In genomic region chr2:129646107-129646506, GRCh38 we compare ENCODE assay signal across 26 cellular contexts.
"Had no signal": no experiment of that assay in that cellular context is flagged by ENCODE, and none has a peak within 500 bp of the region (broad histone marks: within the 10 kb centered on the region; RNA-seq: fewer than 3 reads in every experiment).

No MANE protein-coding gene starts in this region.

- H3K27ac ChIP-seq: colonic mucosa, coronary artery, dorsolateral prefrontal cortex, epithelial cell of prostate, esophagus squamous epithelium, foreskin keratinocyte, gastrocnemius medialis, gastroesophageal sphincter, heart left ventricle, heart right ventricle had no signal

- ATAC-seq: effector memory CD8-positive, alpha-beta T cell; esophagus mucosa; foreskin keratinocyte; gastrocnemius medialis; gastroesophageal sphincter; heart left ventricle; heart right ventricle had no signal

- DNase-seq: colonic mucosa; cortex of kidney; dermis blood vessel endothelial cell; dorsolateral prefrontal cortex; effector CD4-positive, alpha-beta T cell; effector CD8-positive, alpha-beta T cell; effector memory CD4-positive, alpha-beta T cell; effector memory CD8-positive, alpha-beta T cell; endodermal cell; erythroblast; esophagus squamous epithelium; foreskin fibroblast; foreskin keratinocyte; foreskin melanocyte; gastrocnemius medialis; glutamatergic neuron; heart left ventricle; heart right ventricle had no signal

- H3K9me3 ChIP-seq: colonic mucosa, esophagus squamous epithelium, gastrocnemius medialis, gastroesophageal sphincter, heart left ventricle, heart right ventricle had no signal

- H3K4me3 ChIP-seq: colonic mucosa, coronary artery, dorsolateral prefrontal cortex, esophagus squamous epithelium, gastrocnemius medialis, gastroesophageal sphincter, heart left ventricle, heart right ventricle had no signal

- H3K27me3 ChIP-seq: colonic mucosa, foreskin keratinocyte, gastrocnemius medialis had no signal

- H3K36me3 ChIP-seq: colonic mucosa, esophagus squamous epithelium, gastrocnemius medialis, gastroesophageal sphincter, heart left ventricle, heart right ventricle had no signal

- H3K4me1 ChIP-seq: colonic mucosa, esophagus squamous epithelium, foreskin keratinocyte, gastrocnemius medialis, gastroesophageal sphincter, heart left ventricle, heart right ventricle had no signal

- FAIRE-seq: colon, endometrium, endothelial cell of umbilical vein, frontal cortex had no signal
